Comparison of ENCODE assay signal across 3 cellular contexts in the genomic region with DNA sequence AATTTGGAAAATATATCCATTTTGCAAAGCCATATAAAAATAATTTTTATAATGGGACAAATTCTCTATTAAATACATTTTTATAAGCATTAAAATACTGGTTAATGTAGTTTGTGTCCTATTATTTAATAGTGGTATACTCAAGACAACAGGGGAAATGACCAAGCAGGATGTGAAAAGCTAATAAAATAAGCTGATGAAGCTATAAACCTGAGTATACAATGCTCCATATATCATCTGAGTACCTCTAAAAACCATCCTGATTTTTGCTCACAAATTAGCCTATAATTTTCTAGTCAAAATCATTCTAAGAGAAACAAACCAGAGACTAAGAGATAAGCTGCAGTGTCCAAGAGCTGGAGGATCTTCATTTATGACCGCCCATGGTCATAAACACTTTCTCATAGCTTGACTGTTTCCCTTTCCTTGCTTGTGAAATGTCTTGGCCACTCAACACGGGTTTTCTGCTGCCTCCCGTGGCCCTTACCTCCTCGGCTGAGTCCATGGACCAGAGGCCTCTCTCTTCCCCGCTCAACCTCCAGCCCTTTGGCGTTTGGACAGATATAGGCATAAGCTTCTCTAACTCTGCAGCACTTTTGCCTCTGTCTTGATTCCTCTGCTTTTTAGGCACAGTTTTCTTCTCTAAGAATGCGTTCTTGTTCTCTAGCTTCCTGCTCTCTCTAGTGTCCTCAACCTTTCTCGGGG. TPM values are rescaled to one million over a fixed set of nuclear protein-coding genes. Genes with fewer than 3 reads are reported as not detected.
"Had no signal": no experiment of that assay in that cellular context is flagged by ENCODE, and none has a peak within 500 bp of the region (broad histone marks: within the 10 kb centered on the region; RNA-seq: fewer than 3 reads in every experiment).

No MANE protein-coding gene starts in this region.

RNA-seq across cellular contexts. Expression of a gene that starts 5.5 kb away (rescaled TPM):
- total RNA-seq: activated CD8-positive, alpha-beta T cell treated with anti-CD3 and anti-CD28 coated beads, Interleukin-2, amount 10 ng/mL, durations not matched to agents 7 days and 5 days; activated T-helper 1 cell treated with anti-CD3 and anti-CD28 coated beads, Interleukin-12 subunit alpha, Interleukin-12 subunit beta, Interleukin-2, Interleukin-4 antibody, amounts not matched to agents 30 ng/mL and 10 ng/mL and 1 ng/mL, durations not matched to agents 14 hours and 24 hours and 36 hours; T-helper 2 cell treated with Interferon-gamma antibody and Interleukin-4, amounts not matched to agents 100 ng/mL and 5 ng/mL, for 36 hours had no signal
